11 cellular contexts compared by ENCODE assay signal in genomic region chr11:3835752-3836151, GRCh38. TPM values are rescaled to one million over a fixed set of nuclear protein-coding genes. Genes with fewer than 3 reads are reported as not detected.
DNase-seq lines count a peak whose midpoint lies in the region; ATAC-seq lines count a peak whose summit lies in the region.
"Had no signal": no experiment of that assay in that cellular context is flagged by ENCODE, and none has a peak within 500 bp of the region (broad histone marks: within the 10 kb centered on the region; RNA-seq: fewer than 3 reads in every experiment).

No MANE protein-coding gene starts in this region.

- peaks cover 49% of the 10 kb centered on the region for H3K36me3 Mint-ChIP-seq in CD4-positive, CD25-positive, alpha-beta regulatory T cell
- peaks cover 70% of the 10 kb centered on the region for H3K36me3 Mint-ChIP-seq in effector memory CD8-positive, alpha-beta T cell (ENCODE audit: insufficient read depth)
- peaks cover 31% of the 10 kb centered on the region for H3K36me3 Mint-ChIP-seq in natural killer cell treated with Interleukin-12 subunit alpha and Interleukin-12 subunit beta and Interleukin-15 and Interleukin-18, amount 100 ng/mL, for 72 hours

- DNase-seq in CD4-positive, CD25-positive, alpha-beta regulatory T cell, result no peak
- DNase-seq in MV-4-11 (lab: John Stamatoyannopoulos, UW) (peak; percentile 48), kidney tubule cell (ENCODE audit: low spot score) (no peak), cerebellar nuclear complex (lab: John Stamatoyannopoulos, UW) (no peak)
- no peak for DNase-seq in effector memory CD8-positive, alpha-beta T cell
- DNase-seq in natural killer cell treated with Interleukin-12 subunit alpha and Interleukin-12 subunit beta and Interleukin-15 and Interleukin-18, amount 100 ng/mL, for 72 hours (ENCODE audit: low spot score), result no peak
- DNase-seq: activated effector memory CD4-positive, alpha-beta T cell treated with Interleukin-2 at 50 U/mL for 16 hours; COR-L47; T1000 had no signal

- peaks cover 5% of the 10 kb centered on the region for H3K27me3 Mint-ChIP-seq in CD4-positive, CD25-positive, alpha-beta regulatory T cell
- no peaks in the 10 kb centered on the region for H3K27me3 Mint-ChIP-seq in effector memory CD8-positive, alpha-beta T cell
- no peaks in the 10 kb centered on the region for H3K27me3 Mint-ChIP-seq in natural killer cell treated with Interleukin-12 subunit alpha and Interleukin-12 subunit beta and Interleukin-15 and Interleukin-18, amount 100 ng/mL, for 72 hours

- peak overlapping the region; percentile 73 to 97 (median 96) for H3K4me3 Mint-ChIP-seq in CD4-positive, CD25-positive, alpha-beta regulatory T cell
- H3K4me3 Mint-ChIP-seq in effector memory CD8-positive, alpha-beta T cell, result peak overlapping the region; percentile 88
- peak overlapping the region; percentile 100 for H3K4me3 Mint-ChIP-seq in natural killer cell treated with Interleukin-12 subunit alpha and Interleukin-12 subunit beta and Interleukin-15 and Interleukin-18, amount 100 ng/mL, for 72 hours

- H3K27me3 ChIP-seq in CD4-positive, CD25-positive, alpha-beta regulatory T cell (ENCODE audit: control insufficient read depth, insufficient read depth, low read length), result no peaks in the 10 kb centered on the region

- peaks cover 48 to 87% (median 68%) of the 10 kb centered on the region in 4 donors for H3K4me1 Mint-ChIP-seq in CD4-positive, CD25-positive, alpha-beta regulatory T cell
- H3K4me1 Mint-ChIP-seq in effector memory CD8-positive, alpha-beta T cell (ENCODE audit: low read depth in 2 of 2), result peaks cover 82 to 89% of the 10 kb centered on the region in 2 donors
- peaks cover 82% of the 10 kb centered on the region in 2 donors for H3K4me1 Mint-ChIP-seq in natural killer cell treated with Interleukin-12 subunit alpha and Interleukin-12 subunit beta and Interleukin-15 and Interleukin-18, amount 100 ng/mL, for 72 hours (ENCODE audit: low read depth in 2 of 2)

- no peaks in the 10 kb centered on the region for H3K9me3 ChIP-seq in CD4-positive, CD25-positive, alpha-beta regulatory T cell (ENCODE audit: control insufficient read depth in 2 of 2, low read length in 2 of 2)

- H3K4me3 ChIP-seq in CD4-positive, CD25-positive, alpha-beta regulatory T cell (ENCODE audit: low read depth, low read length), result peak overlapping the region; percentile 98

- peak overlapping the region; percentile 65 for H3K27ac ChIP-seq in CD4-positive, CD25-positive, alpha-beta regulatory T cell (ENCODE audit: insufficient read depth, low read length, poor library complexity, severe bottlenecking)

- peak overlapping the region; percentile 95 to 99 (median 95) for H3K27ac Mint-ChIP-seq in CD4-positive, CD25-positive, alpha-beta regulatory T cell
- peak overlapping the region; percentile 94 to 95 for H3K27ac Mint-ChIP-seq in effector memory CD8-positive, alpha-beta T cell
- peak overlapping the region; percentile 96 to 99 for H3K27ac Mint-ChIP-seq in natural killer cell treated with Interleukin-12 subunit alpha and Interleukin-12 subunit beta and Interleukin-15 and Interleukin-18, amount 100 ng/mL, for 72 hours

- peaks cover 0 to 5% (median 0%) of the 10 kb centered on the region in 7 donors for H3K9me3 Mint-ChIP-seq in CD4-positive, CD25-positive, alpha-beta regulatory T cell
- no peaks in the 10 kb centered on the region for H3K9me3 Mint-ChIP-seq in effector memory CD8-positive, alpha-beta T cell
- no peaks in the 10 kb centered on the region for H3K9me3 Mint-ChIP-seq in natural killer cell treated with Interleukin-12 subunit alpha and Interleukin-12 subunit beta and Interleukin-15 and Interleukin-18, amount 100 ng/mL, for 72 hours

- H3K36me3 ChIP-seq in CD4-positive, CD25-positive, alpha-beta regulatory T cell (ENCODE audit: control insufficient read depth, insufficient read depth, low read length), result peaks cover 24% of the 10 kb centered on the region

- peaks cover 91% of the 10 kb centered on the region for H3K4me1 ChIP-seq in CD4-positive, CD25-positive, alpha-beta regulatory T cell (ENCODE audit: control insufficient read depth, insufficient read depth, low read length, poor library complexity, severe bottlenecking)

- no peak for ATAC-seq in CD4-positive, CD25-positive, alpha-beta regulatory T cell (ENCODE audit: low read depth in 2 of 2)
- no peak for ATAC-seq in effector memory CD8-positive, alpha-beta T cell (replicated peaks)
- no peak for ATAC-seq in natural killer cell treated with Interleukin-12 subunit alpha and Interleukin-12 subunit beta and Interleukin-15 and Interleukin-18, amount 100 ng/mL, for 72 hours
- no peak for ATAC-seq in GM19023 (IDR thresholded peaks at IDR 0.05; ENCODE audit: unreplicated experiment)
- no peak for ATAC-seq in GM21515 (IDR thresholded peaks at IDR 0.05; ENCODE audit: unreplicated experiment)

RNA-seq across cellular contexts. Expression of gene RHOG, which starts 5.0 kb away (rescaled TPM):
- total RNA-seq in CD4-positive, CD25-positive, alpha-beta regulatory T cell, result 173 TPM
- 100 to 1,000 TPM; 222 to 276 (median 240) TPM for polyA plus RNA-seq in CD4-positive, CD25-positive, alpha-beta regulatory T cell
- total RNA-seq in natural killer cell treated with Interleukin-12 subunit alpha and Interleukin-12 subunit beta and Interleukin-15 and Interleukin-18, amount 100 ng/mL, for 72 hours, result 100 to 1,000 TPM; 154 to 164 TPM

RNA-seq across cellular contexts. Expression of gene STIM1, which starts 19.7 kb away (rescaled TPM):
- 134 TPM for total RNA-seq in CD4-positive, CD25-positive, alpha-beta regulatory T cell
- polyA plus RNA-seq in CD4-positive, CD25-positive, alpha-beta regulatory T cell, result 10 to 100 TPM; 25.7 to 30.6 (median 29.7) TPM
- total RNA-seq in natural killer cell treated with Interleukin-12 subunit alpha and Interleukin-12 subunit beta and Interleukin-15 and Interleukin-18, amount 100 ng/mL, for 72 hours, result 10 to 100 TPM; 83.9 to 85.9 TPM

RNA-seq across cellular contexts. Expression of gene PGAP2, which starts 27.4 kb away (rescaled TPM):
- 11.6 TPM for total RNA-seq in CD4-positive, CD25-positive, alpha-beta regulatory T cell
- polyA plus RNA-seq in CD4-positive, CD25-positive, alpha-beta regulatory T cell, result 10 to 100 TPM; 11.4 to 16.7 (median 14.0) TPM
- 10 to 100 TPM; 15.5 to 30.0 TPM for total RNA-seq in natural killer cell treated with Interleukin-12 subunit alpha and Interleukin-12 subunit beta and Interleukin-15 and Interleukin-18, amount 100 ng/mL, for 72 hours

RNA-seq across cellular contexts. Expression of gene NUP98, which starts 38.4 kb away (rescaled TPM):
- total RNA-seq in CD4-positive, CD25-positive, alpha-beta regulatory T cell, result 131 TPM
- 10 to 100 TPM; 28.0 to 48.7 (median 44.6) TPM for polyA plus RNA-seq in CD4-positive, CD25-positive, alpha-beta regulatory T cell
- 100 to 1,000 TPM; 116 to 176 TPM for total RNA-seq in natural killer cell treated with Interleukin-12 subunit alpha and Interleukin-12 subunit beta and Interleukin-15 and Interleukin-18, amount 100 ng/mL, for 72 hours
